ENCODE assay signal across 10 cellular contexts in the genomic region with DNA sequence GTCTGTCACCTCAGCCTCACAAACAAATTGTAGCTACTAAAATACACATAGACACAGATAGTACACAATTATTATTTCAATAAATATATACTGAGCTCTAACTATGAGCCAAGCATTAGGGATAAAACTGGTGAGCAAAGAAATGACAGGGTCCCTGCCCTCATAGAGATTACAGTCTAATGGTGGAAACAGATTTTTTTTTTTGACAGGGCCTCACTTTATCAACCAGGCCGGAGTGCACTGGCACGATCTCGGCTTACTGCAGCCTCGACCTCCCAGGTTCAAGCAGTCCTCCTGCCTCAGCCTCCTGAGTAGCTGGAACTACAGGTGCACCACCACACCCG. TPM values are rescaled to one million over a fixed set of nuclear protein-coding genes. Genes with fewer than 3 reads are reported as not detected.
DNase-seq lines count a peak whose midpoint lies in the region; ATAC-seq, FAIRE-seq and TF ChIP-seq lines count a peak whose summit lies in the region.
"Had no signal": no experiment of that assay in that cellular context is flagged by ENCODE, and none has a peak within 500 bp of the region (broad histone marks: within the 10 kb centered on the region; RNA-seq: fewer than 3 reads in every experiment).

No MANE protein-coding gene starts in this region.

- H3K4me3 Mint-ChIP-seq in CD8-positive, alpha-beta memory T cell = peak overlapping the region in 6 of 7 donors; percentile 44 to 97 (median 68)
- H3K4me3 Mint-ChIP-seq in MCF 10A (ENCODE audit: unreplicated experiment) (no peak overlapping the region), nephron (peak overlapping the region; percentile 96 to 98 (median 97))

- H3K9me3 Mint-ChIP-seq in CD8-positive, alpha-beta memory T cell = no peaks in the 10 kb centered on the region
- H3K9me3 Mint-ChIP-seq in MCF 10A (ENCODE audit: unreplicated experiment) = no peaks in the 10 kb centered on the region
- no peaks in the 10 kb centered on the region for H3K9me3 Mint-ChIP-seq in nephron

- peaks cover 7% of the 10 kb centered on the region for H3K36me3 ChIP-seq in CD8-positive, alpha-beta memory T cell (ENCODE audit: insufficient read depth, low read length)
- H3K36me3 ChIP-seq in MM.1S (replicated peaks; ENCODE audit: insufficient read depth, low read length) = no peaks in the 10 kb centered on the region
- H3K36me3 ChIP-seq: cardiac muscle cell had no signal

- H4K20me1 ChIP-seq in MM.1S (ENCODE audit: insufficient read depth, low read length) = 0 out of 2 replicates have a peak, but pooled peaks cover 5% of the 10 kb centered on the region

- BruUV-seq in MCF 10A (replicated peaks; lab: Mats Ljungman, UMichigan) = no TSS peak

- peak overlapping the region in 1 of 8 donors; percentile 91 for H3K27ac Mint-ChIP-seq in CD8-positive, alpha-beta memory T cell
- H3K27ac Mint-ChIP-seq in MCF 10A (ENCODE audit: low read depth, unreplicated experiment) (peak overlapping the region; percentile 96), nephron (peak overlapping the region; percentile 91 to 96 (median 94))

- POLR2A ChIA-PET in CD8-positive, alpha-beta memory T cell (lab: Charles Lee) = interaction anchor here (0.6 to 1.4 kb wide), 4 partner anchors 9 to 527 kb away, joined by 3 to 6 read pairs (median 4); a partner anchor contains a TSS
- POLR2A ChIA-PET in MCF 10A (lab: Yijun Ruan, JAX) = interaction anchor here (0.6 to 1.6 kb wide), 10 partner anchors 11 to 1376 kb away, joined by 3 to 7 read pairs (median 4); no protein-coding TSS in a partner anchor

- no peak for FAIRE-seq in HTR-8/SVneo (lab: Jason Lieb, UNC)
- FAIRE-seq: TTC549 had no signal

- H3K27me3 ChIP-seq in CD8-positive, alpha-beta memory T cell (ENCODE audit: insufficient read depth, low read length, poor library complexity, severe bottlenecking) = no peaks in the 10 kb centered on the region
- H3K27me3 ChIP-seq in MM.1S (replicated peaks; ENCODE audit: insufficient read depth, low read length) = peaks cover 13% of the 10 kb centered on the region

- H3K36me3 Mint-ChIP-seq in CD8-positive, alpha-beta memory T cell = peaks cover 0 to 16% (median 2%) of the 10 kb centered on the region in 3 donors
- H3K36me3 Mint-ChIP-seq in MCF 10A (ENCODE audit: insufficient read depth, unreplicated experiment) (peaks cover 14% of the 10 kb centered on the region), nephron (ENCODE audit: low read depth) (no peaks in the 10 kb centered on the region)

- H3K4me2 ChIP-seq in MM.1S (ENCODE audit: low read depth, low read length) = peak overlapping the region; percentile 79; the same call in 1 of the 2 replicates

- no peak for ATAC-seq in HG02970 (IDR thresholded peaks at IDR 0.05; ENCODE audit: low FRiP score, unreplicated experiment)

- no peak overlapping the region for H3K9ac ChIP-seq in MM.1S (ENCODE audit: low read length)

- CTCF ChIA-PET in CD8-positive, alpha-beta memory T cell (lab: Charles Lee) = interaction anchor here (0.7 to 3.9 kb wide), 13 partner anchors 9 to 111 kb away, joined by 3 to 26 read pairs (median 4); a partner anchor contains a TSS
- CTCF ChIA-PET in MCF 10A (lab: Yijun Ruan, JAX) = interaction anchor here (0.6 to 8.8 kb wide), 17 partner anchors 9 to 773 kb away, joined by 3 to 372 read pairs (median 5); a partner anchor contains a TSS

- peak overlapping the region; percentile 97 for H2AFZ ChIP-seq in MM.1S (ENCODE audit: low read length)

- DNase-seq in CD8-positive, alpha-beta memory T cell = no peak
- DNase-seq in MM.1S (no peak), MCF 10A (ENCODE audit: unreplicated experiment) (no peak), NCI-H748 (lab: John Stamatoyannopoulos, UW; ENCODE audit: unreplicated experiment) (no peak), HTR-8/SVneo (ENCODE audit: insufficient read length, low spot score) (no peak), EL (no peak)

- H3K79me2 ChIP-seq in MM.1S (ENCODE audit: low read length) = peaks cover 42% of the 10 kb centered on the region

- H3K27me3 Mint-ChIP-seq in CD8-positive, alpha-beta memory T cell = peaks cover under 1 to 10% of the 10 kb centered on the region in 2 donors
- H3K27me3 Mint-ChIP-seq in MCF 10A (ENCODE audit: insufficient read depth, unreplicated experiment) = peaks cover 12% of the 10 kb centered on the region
- H3K27me3 Mint-ChIP-seq in nephron (ENCODE audit: low read depth) = no peaks in the 10 kb centered on the region

- peaks cover 7% of the 10 kb centered on the region for H3F3A ChIP-seq in MM.1S (ENCODE audit: insufficient read depth, low read length)

- no peaks in the 10 kb centered on the region for H3K9me2 ChIP-seq in MM.1S (replicated peaks; ENCODE audit: insufficient read depth, low read length)

- H3K4me3 ChIP-seq in CD8-positive, alpha-beta memory T cell (ENCODE audit: low read length) = no peak overlapping the region
- peak overlapping the region; percentile 80; the same call in 1 of the 2 replicates for H3K4me3 ChIP-seq in MM.1S (ENCODE audit: low read length)

- intact Hi-C loops in MCF 10A (cut with micrococcal nuclease) = no loop called here

- H3K4me1 Mint-ChIP-seq in CD8-positive, alpha-beta memory T cell = peaks cover 31 to 43% (median 33%) of the 10 kb centered on the region in 3 donors
- peaks cover 14% of the 10 kb centered on the region for H3K4me1 Mint-ChIP-seq in MCF 10A (ENCODE audit: insufficient read depth, unreplicated experiment)
- H3K4me1 Mint-ChIP-seq in nephron = peaks cover 39% of the 10 kb centered on the region

- no peaks in the 10 kb centered on the region for H3K9me3 ChIP-seq in CD8-positive, alpha-beta memory T cell (ENCODE audit: low read length)
- H3K9me3 ChIP-seq in MM.1S (replicated peaks; ENCODE audit: insufficient read depth, low read length) = no peaks in the 10 kb centered on the region

- peaks cover 26% of the 10 kb centered on the region for H3K4me1 ChIP-seq in CD8-positive, alpha-beta memory T cell (ENCODE audit: insufficient read depth, low read length)
- 0 out of 2 replicates have a peak, but pooled peaks cover 8% of the 10 kb centered on the region for H3K4me1 ChIP-seq in MM.1S (ENCODE audit: low read length)

- no peak for TF ChIP-seq CTCF in MM.1S (IDR thresholded peaks at IDR 0.05; ENCODE audit: low read length)
- TF ChIP-seq CTCF in MCF 10A (IDR thresholded peaks at IDR 0.05; ENCODE audit: unreplicated experiment) = no peak
- no peak for TF ChIP-seq CTCF in nephron (IDR thresholded peaks at IDR 0.05; ENCODE audit: unreplicated experiment in 3 of 3)

- no peak overlapping the region for H3K27ac ChIP-seq in CD8-positive, alpha-beta memory T cell (ENCODE audit: low read depth, low read length)
- no peak overlapping the region for H3K27ac ChIP-seq in MM.1S (ENCODE audit: low read length)

RNA-seq across cellular contexts. Expression of a gene that starts 0.7 kb away (rescaled TPM):
- total RNA-seq in CD8-positive, alpha-beta memory T cell = 10 to 100 TPM; 77.7 to 77.8 TPM
- 10.0 TPM for polyA plus RNA-seq in CD8-positive, alpha-beta memory T cell
- total RNA-seq in MCF 10A (2022) = 61.5 and 63.8 TPM in 2 replicates

RNA-seq across cellular contexts. Expression of a gene that starts 17.1 kb away (rescaled TPM):
- total RNA-seq in CD8-positive, alpha-beta memory T cell = under 1 TPM; 0.22 to 0.35 TPM
- 0.09 TPM for polyA plus RNA-seq in CD8-positive, alpha-beta memory T cell
- total RNA-seq in MCF 10A (2022) = not detected in 2 replicates
